In the genomic region with DNA sequence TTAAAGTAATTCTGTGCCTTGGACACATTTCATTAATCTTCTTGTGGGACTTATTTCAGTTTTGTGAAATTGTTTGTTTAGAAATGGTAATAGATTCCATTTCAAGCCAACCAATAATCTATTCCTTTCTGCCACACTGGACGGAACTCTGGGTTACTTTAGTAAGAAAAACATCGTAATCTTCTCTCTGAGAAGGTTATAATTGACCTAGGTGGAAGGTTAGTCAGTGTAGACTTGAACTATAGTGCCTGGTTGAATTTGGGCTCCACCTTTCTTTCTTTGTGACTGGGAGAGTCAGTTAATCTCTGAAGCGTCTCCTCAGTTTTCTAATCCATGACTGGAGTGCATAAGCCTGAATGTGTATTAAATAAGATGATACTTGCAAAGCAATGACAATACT, we compare ENCODE assay signal across 11 cellular contexts.
DNase-seq lines count a peak whose midpoint lies in the region; ATAC-seq and TF ChIP-seq lines count a peak whose summit lies in the region.
"Had no signal": no experiment of that assay in that cellular context is flagged by ENCODE, and none has a peak within 500 bp of the region (broad histone marks: within the 10 kb centered on the region; RNA-seq: fewer than 3 reads in every experiment).

No MANE protein-coding gene starts in this region.

- H3K4me3 ChIP-seq in uterus, result no peak overlapping the region

- H3K27me3 Mint-ChIP-seq in activated CD4-positive, alpha-beta memory T cell treated with anti-CD3 and anti-CD28 coated beads for 36 hours, result peaks cover 19% of the 10 kb centered on the region
- no peaks in the 10 kb centered on the region for H3K27me3 Mint-ChIP-seq in activated CD4-positive, alpha-beta memory T cell treated with anti-CD3 and anti-CD28 coated beads, Interleukin-2, amount 10 ng/mL, durations not matched to agents 7 days and 5 days
- no peaks in the 10 kb centered on the region for H3K27me3 Mint-ChIP-seq in stimulated activated memory B cell treated with anti-CD40 and anti-IgM and Interleukin-4, amounts not matched to agents 10 μg/mL and 1 μg/mL and 100 μg/mL, for 72 hours
- H3K27me3 Mint-ChIP-seq in effector memory CD8-positive, alpha-beta T cell, result peaks cover 0 to 26% of the 10 kb centered on the region in 2 donors
- H3K27me3 Mint-ChIP-seq: activated naive CD4-positive, alpha-beta T cell treated with anti-CD3 and anti-CD28 coated beads, Interleukin-2, amount 10 ng/mL, durations not matched to agents 7 days and 5 days had no signal

- no peaks in the 10 kb centered on the region for H3K9me3 ChIP-seq in uterus

- H3K27me3 ChIP-seq in uterus, result no peaks in the 10 kb centered on the region

- CTCF ChIA-PET in activated CD4-positive, alpha-beta memory T cell treated with anti-CD3 and anti-CD28 coated beads for 36 hours (lab: Charles Lee), result no interaction called here
- CTCF ChIA-PET in activated CD4-positive, alpha-beta memory T cell treated with anti-CD3 and anti-CD28 coated beads, Interleukin-2, amount 10 ng/mL, durations not matched to agents 7 days and 5 days (lab: Charles Lee), result no interaction called here

- no peaks in the 10 kb centered on the region for H3K36me3 ChIP-seq in uterus

- POLR2A ChIA-PET in activated CD4-positive, alpha-beta memory T cell treated with anti-CD3 and anti-CD28 coated beads for 36 hours (lab: Charles Lee), result interaction anchor here (0.9 kb wide), 2 partner anchors 190 to 191 kb away, joined by 4 to 5 read pairs; no protein-coding TSS in a partner anchor
- POLR2A ChIA-PET in activated CD4-positive, alpha-beta memory T cell treated with anti-CD3 and anti-CD28 coated beads, Interleukin-2, amount 10 ng/mL, durations not matched to agents 7 days and 5 days (lab: Charles Lee), result no interaction called here

- DNase-seq in activated CD4-positive, alpha-beta memory T cell treated with anti-CD3 and anti-CD28 coated beads for 36 hours, result no peak
- no peak for DNase-seq in activated CD4-positive, alpha-beta memory T cell treated with anti-CD3 and anti-CD28 coated beads, Interleukin-2, amount 10 ng/mL, durations not matched to agents 7 days and 5 days
- DNase-seq in uterus (no peak), OCI-M1 (lab: John Stamatoyannopoulos, UW) (no peak)
- no peak for DNase-seq in effector memory CD8-positive, alpha-beta T cell
- DNase-seq: 8988T; activated naive CD4-positive, alpha-beta T cell treated with anti-CD3 and anti-CD28 coated beads, Interleukin-2, amount 10 ng/mL, durations not matched to agents 7 days and 5 days had no signal

- no peak for TF ChIP-seq CTCF in uterus (IDR thresholded peaks at IDR 0.05)

- H3K4me1 Mint-ChIP-seq in activated CD4-positive, alpha-beta memory T cell treated with anti-CD3 and anti-CD28 coated beads for 36 hours (ENCODE audit: low read depth), result peaks cover 9% of the 10 kb centered on the region
- H3K4me1 Mint-ChIP-seq in activated CD4-positive, alpha-beta memory T cell treated with anti-CD3 and anti-CD28 coated beads, Interleukin-2, amount 10 ng/mL, durations not matched to agents 7 days and 5 days, result peaks cover 8% of the 10 kb centered on the region
- peaks cover 10% of the 10 kb centered on the region for H3K4me1 Mint-ChIP-seq in stimulated activated memory B cell treated with anti-CD40 and anti-IgM and Interleukin-4, amounts not matched to agents 10 μg/mL and 1 μg/mL and 100 μg/mL, for 72 hours
- no peaks in the 10 kb centered on the region for H3K4me1 Mint-ChIP-seq in effector memory CD8-positive, alpha-beta T cell (ENCODE audit: low read depth in 2 of 2)
- H3K4me1 Mint-ChIP-seq: activated naive CD4-positive, alpha-beta T cell treated with anti-CD3 and anti-CD28 coated beads, Interleukin-2, amount 10 ng/mL, durations not matched to agents 7 days and 5 days had no signal

- no peaks in the 10 kb centered on the region for H3K36me3 Mint-ChIP-seq in activated CD4-positive, alpha-beta memory T cell treated with anti-CD3 and anti-CD28 coated beads for 36 hours
- H3K36me3 Mint-ChIP-seq in activated CD4-positive, alpha-beta memory T cell treated with anti-CD3 and anti-CD28 coated beads, Interleukin-2, amount 10 ng/mL, durations not matched to agents 7 days and 5 days (ENCODE audit: low read depth), result no peaks in the 10 kb centered on the region
- no peaks in the 10 kb centered on the region for H3K36me3 Mint-ChIP-seq in stimulated activated memory B cell treated with anti-CD40 and anti-IgM and Interleukin-4, amounts not matched to agents 10 μg/mL and 1 μg/mL and 100 μg/mL, for 72 hours
- H3K36me3 Mint-ChIP-seq in effector memory CD8-positive, alpha-beta T cell (ENCODE audit: insufficient read depth), result no peaks in the 10 kb centered on the region
- H3K36me3 Mint-ChIP-seq: activated naive CD4-positive, alpha-beta T cell treated with anti-CD3 and anti-CD28 coated beads, Interleukin-2, amount 10 ng/mL, durations not matched to agents 7 days and 5 days had no signal

- peak overlapping the region; percentile 19 for H3K27ac Mint-ChIP-seq in activated CD4-positive, alpha-beta memory T cell treated with anti-CD3 and anti-CD28 coated beads for 36 hours
- no peak overlapping the region for H3K27ac Mint-ChIP-seq in activated CD4-positive, alpha-beta memory T cell treated with anti-CD3 and anti-CD28 coated beads, Interleukin-2, amount 10 ng/mL, durations not matched to agents 7 days and 5 days
- peak overlapping the region; percentile 86 for H3K27ac Mint-ChIP-seq in stimulated activated memory B cell treated with anti-CD40 and anti-IgM and Interleukin-4, amounts not matched to agents 10 μg/mL and 1 μg/mL and 100 μg/mL, for 72 hours
- H3K27ac Mint-ChIP-seq in effector memory CD8-positive, alpha-beta T cell, result no peak overlapping the region
- H3K27ac Mint-ChIP-seq: activated naive CD4-positive, alpha-beta T cell treated with anti-CD3 and anti-CD28 coated beads, Interleukin-2, amount 10 ng/mL, durations not matched to agents 7 days and 5 days had no signal

- ATAC-seq in HG02571 (IDR thresholded peaks at IDR 0.05; ENCODE audit: unreplicated experiment) (peak; percentile 2), HG03378 (IDR thresholded peaks at IDR 0.05; ENCODE audit: unreplicated experiment) (peak; percentile 23)
- ATAC-seq in stimulated activated memory B cell treated with anti-CD40 and anti-IgM and Interleukin-4, amounts not matched to agents 10 μg/mL and 1 μg/mL and 100 μg/mL, for 72 hours, result peak; percentile 52
- no peak for ATAC-seq in effector memory CD8-positive, alpha-beta T cell (replicated peaks)
- ATAC-seq: right cardiac atrium had no signal

- no peak for TF ChIP-seq POLR2A in uterus (IDR thresholded peaks at IDR 0.05)

- no peaks in the 10 kb centered on the region for H3K9me3 Mint-ChIP-seq in activated CD4-positive, alpha-beta memory T cell treated with anti-CD3 and anti-CD28 coated beads for 36 hours
- no peaks in the 10 kb centered on the region for H3K9me3 Mint-ChIP-seq in activated CD4-positive, alpha-beta memory T cell treated with anti-CD3 and anti-CD28 coated beads, Interleukin-2, amount 10 ng/mL, durations not matched to agents 7 days and 5 days
- no peaks in the 10 kb centered on the region for H3K9me3 Mint-ChIP-seq in stimulated activated memory B cell treated with anti-CD40 and anti-IgM and Interleukin-4, amounts not matched to agents 10 μg/mL and 1 μg/mL and 100 μg/mL, for 72 hours
- peaks cover 0 to 8% of the 10 kb centered on the region in 2 donors for H3K9me3 Mint-ChIP-seq in effector memory CD8-positive, alpha-beta T cell
- H3K9me3 Mint-ChIP-seq: activated naive CD4-positive, alpha-beta T cell treated with anti-CD3 and anti-CD28 coated beads, Interleukin-2, amount 10 ng/mL, durations not matched to agents 7 days and 5 days had no signal

- intact Hi-C loops in activated CD4-positive, alpha-beta memory T cell treated with anti-CD3 and anti-CD28 coated beads for 36 hours (cut with micrococcal nuclease), result no loop called here
- intact Hi-C loops in uterus (cut with DNase I; ENCODE audit: low total_unique reads), result no loop called here

- no peak overlapping the region for H3K27ac ChIP-seq in uterus

- H3K4me3 Mint-ChIP-seq in activated CD4-positive, alpha-beta memory T cell treated with anti-CD3 and anti-CD28 coated beads for 36 hours, result no peak overlapping the region
- H3K4me3 Mint-ChIP-seq in activated CD4-positive, alpha-beta memory T cell treated with anti-CD3 and anti-CD28 coated beads, Interleukin-2, amount 10 ng/mL, durations not matched to agents 7 days and 5 days, result no peak overlapping the region
- H3K4me3 Mint-ChIP-seq in stimulated activated memory B cell treated with anti-CD40 and anti-IgM and Interleukin-4, amounts not matched to agents 10 μg/mL and 1 μg/mL and 100 μg/mL, for 72 hours, result peak overlapping the region; percentile 35
- H3K4me3 Mint-ChIP-seq in effector memory CD8-positive, alpha-beta T cell, result no peak overlapping the region
- H3K4me3 Mint-ChIP-seq: activated naive CD4-positive, alpha-beta T cell treated with anti-CD3 and anti-CD28 coated beads, Interleukin-2, amount 10 ng/mL, durations not matched to agents 7 days and 5 days had no signal

- no peaks in the 10 kb centered on the region for H3K4me1 ChIP-seq in uterus

Comparison
In these comparisons a context has a peak if more than half of its experiments do, and no peak if none do; other contexts are left out.
1. H3K27ac Mint-ChIP-seq: peak in activated CD4-positive, alpha-beta memory T cell treated with anti-CD3 and anti-CD28 coated beads for 36 hours (single experiment) and stimulated activated memory B cell treated with anti-CD40 and anti-IgM and Interleukin-4, amounts not matched to agents 10 μg/mL and 1 μg/mL and 100 μg/mL, for 72 hours (single experiment); none in activated CD4-positive, alpha-beta memory T cell treated with anti-CD3 and anti-CD28 coated beads, Interleukin-2, amount 10 ng/mL, durations not matched to agents 7 days and 5 days (single experiment) and effector memory CD8-positive, alpha-beta T cell (0 of 2).